Comparison of ENCODE assay signal across 13 cellular contexts in genomic region chr13:113821847-113822246, GRCh38. TPM values are rescaled to one million over a fixed set of nuclear protein-coding genes. Genes with fewer than 3 reads are reported as not detected.
A peak's percentile ranks its signal among the peaks of the same experiment; 100 is the strongest.
DNase-seq lines count a peak whose midpoint lies in the region; ATAC-seq and TF ChIP-seq lines count a peak whose summit lies in the region.
"Had no signal": no experiment of that assay in that cellular context is flagged by ENCODE, and none has a peak within 500 bp of the region (broad histone marks: within the 10 kb centered on the region; RNA-seq: fewer than 3 reads in every experiment).

No MANE protein-coding gene starts in this region.

- ATAC-seq in HG03342 (IDR thresholded peaks at IDR 0.05; ENCODE audit: unreplicated experiment): no peak
- ATAC-seq: activated CD8-positive, alpha-beta memory T cell treated with anti-CD3 and anti-CD28 coated beads, Interleukin-2, amount 10 ng/mL, durations not matched to agents 7 days and 5 days had no signal

- peak overlapping the region in 1 of 2 experiments; percentile 7 for H3K14ac ChIP-seq in mesenchymal stem cell (ENCODE audit: low read length in 2 of 2)

- no peaks in the 10 kb centered on the region for H3K79me2 ChIP-seq in PC-9 (ENCODE audit: low read depth)

- POLR2A ChIA-PET in PC-9 (lab: Charles Lee; ENCODE audit: unreplicated experiment): interaction anchor here (0.7 kb wide), 1 partner anchor 303 kb away, joined by 3 read pairs; no protein-coding TSS in a partner anchor

- CTCF ChIA-PET in PC-9 (lab: Charles Lee): no interaction called here

- H3K9me3 Mint-ChIP-seq in activated naive CD8-positive, alpha-beta T cell treated with anti-CD3 and anti-CD28 coated beads for 36 hours: no peaks in the 10 kb centered on the region
- H3K9me3 Mint-ChIP-seq: activated naive CD4-positive, alpha-beta T cell treated with anti-CD3 and anti-CD28 coated beads, Interleukin-2, amount 50 U/mL, for 24 hours had no signal

- H2BK15ac ChIP-seq in mesenchymal stem cell (ENCODE audit: low read depth, poor library complexity, severe bottlenecking): no peak overlapping the region

- peaks cover 2% of the 10 kb centered on the region for H3K36me3 Mint-ChIP-seq in activated naive CD8-positive, alpha-beta T cell treated with anti-CD3 and anti-CD28 coated beads for 36 hours
- H3K36me3 Mint-ChIP-seq: activated CD8-positive, alpha-beta memory T cell treated with anti-CD3 and anti-CD28 coated beads, Interleukin-2, amount 10 ng/mL, durations not matched to agents 7 days and 5 days had no signal

- H3K27ac Mint-ChIP-seq in activated naive CD8-positive, alpha-beta T cell treated with anti-CD3 and anti-CD28 coated beads for 36 hours: no peak overlapping the region
- H3K27ac Mint-ChIP-seq: activated CD8-positive, alpha-beta memory T cell treated with anti-CD3 and anti-CD28 coated beads, Interleukin-2, amount 10 ng/mL, durations not matched to agents 7 days and 5 days; activated naive CD4-positive, alpha-beta T cell treated with anti-CD3 and anti-CD28 coated beads, Interleukin-2, amount 50 U/mL, for 24 hours had no signal

- H3K4me3 Mint-ChIP-seq in activated naive CD8-positive, alpha-beta T cell treated with anti-CD3 and anti-CD28 coated beads for 36 hours: no peak overlapping the region
- H3K4me3 Mint-ChIP-seq: activated CD8-positive, alpha-beta memory T cell treated with anti-CD3 and anti-CD28 coated beads, Interleukin-2, amount 10 ng/mL, durations not matched to agents 7 days and 5 days; activated naive CD4-positive, alpha-beta T cell treated with anti-CD3 and anti-CD28 coated beads, Interleukin-2, amount 50 U/mL, for 24 hours had no signal

- H3K27me3 ChIP-seq in PC-9 (ENCODE audit: insufficient read depth, low read depth) (no peaks in the 10 kb centered on the region), mesenchymal stem cell (ENCODE audit: control insufficient read depth in 1 of 2, insufficient read depth in 1 of 2, low read length in 2 of 2) (no peaks in the 10 kb centered on the region), testis (no peaks in the 10 kb centered on the region)
- H3K27me3 ChIP-seq: BLaER1 had no signal

- peak overlapping the region; percentile 12 for H2BK120ac ChIP-seq in mesenchymal stem cell (ENCODE audit: low read depth, low read length)

- H3K4me1 ChIP-seq in PC-9 (replicated peaks; ENCODE audit: insufficient read depth) (peaks cover 20% of the 10 kb centered on the region), mesenchymal stem cell (ENCODE audit: control insufficient read depth, insufficient read depth, low read depth, low read length) (peaks cover 49% of the 10 kb centered on the region), testis (peaks cover 24% of the 10 kb centered on the region)
- H3K4me1 ChIP-seq: HAP-1 had no signal

- no peak overlapping the region for H3K23ac ChIP-seq in mesenchymal stem cell (ENCODE audit: low read length in 2 of 2)

- no TSS peak for BruUV-seq in PC-9 (replicated peaks; lab: Mats Ljungman, UMichigan)

- peak overlapping the region in 1 of 2 experiments; percentile 87 for H3K4ac ChIP-seq in mesenchymal stem cell (ENCODE audit: low read depth in 1 of 2, low read length in 2 of 2)

- peak overlapping the region; percentile 25 for H4K8ac ChIP-seq in mesenchymal stem cell (ENCODE audit: low read length)

- peak overlapping the region; percentile 75 for H3K9ac ChIP-seq in mesenchymal stem cell (ENCODE audit: low read length)
- H3K9ac ChIP-seq: BLaER1 had no signal

- TF ChIP-seq POLR2A in testis (IDR thresholded peaks at IDR 0.05): no peak

- H3F3A ChIP-seq in PC-9 (ENCODE audit: insufficient read depth, low read depth): peaks cover 26% of the 10 kb centered on the region; the same call in 1 of the 2 replicates

- intact Hi-C loops in PC-9 (cut with micrococcal nuclease; ENCODE audit: unreplicated experiment) (loop anchor here (2.0 to 5.0 kb wide), 3 partner anchors 15 to 75 kb away; partner anchors contain the start of gene GAS6), testis (cut with DNase I; ENCODE audit: low total_unique reads) (no loop called here)

- H3K9me3 ChIP-seq in PC-9 (ENCODE audit: insufficient read depth, low read depth) (no peaks in the 10 kb centered on the region), mesenchymal stem cell (ENCODE audit: control insufficient read depth, low read length) (no peaks in the 10 kb centered on the region), testis (no peaks in the 10 kb centered on the region)
- H3K9me3 ChIP-seq: HAP-1 had no signal

- H2BK5ac ChIP-seq in mesenchymal stem cell (ENCODE audit: low read depth, low read length, poor library complexity, severe bottlenecking): peak overlapping the region; percentile 8

- H3K27ac ChIP-seq in PC-9: no peak overlapping the region
- H3K27ac ChIP-seq in coronary artery: peak overlapping the region; percentile 71 to 87
- peak overlapping the region; percentile 75 for H3K27ac ChIP-seq in mesenchymal stem cell (ENCODE audit: low read length, poor library complexity, severe bottlenecking)
- peak overlapping the region; percentile 25 to 81 for H3K27ac ChIP-seq in testis
- H3K27ac ChIP-seq: BLaER1 had no signal

- H3K18ac ChIP-seq in mesenchymal stem cell (ENCODE audit: low read depth in 1 of 2, low read length in 2 of 2): peak overlapping the region; percentile 47 to 83

- DNase-seq in PC-9 (no peak), coronary artery (ENCODE audit: low spot score) (no peak), mesenchymal stem cell (no peak), testis (no peak), C1 segment of cervical spinal cord (lab: John Stamatoyannopoulos, UW) (no peak)
- no peak for DNase-seq in activated CD4-positive, alpha-beta T cell treated with anti-CD3 and anti-CD28 coated beads for 4 hours
- DNase-seq in activated naive CD8-positive, alpha-beta T cell treated with anti-CD3 and anti-CD28 coated beads for 36 hours: no peak
- DNase-seq: activated CD8-positive, alpha-beta memory T cell treated with anti-CD3 and anti-CD28 coated beads, Interleukin-2, amount 10 ng/mL, durations not matched to agents 7 days and 5 days; cortex of kidney had no signal

- H3K36me3 ChIP-seq in PC-9 (ENCODE audit: low read depth): no peaks in the 10 kb centered on the region
- H3K36me3 ChIP-seq in mesenchymal stem cell (ENCODE audit: control insufficient read depth in 1 of 2, insufficient read depth in 2 of 2, low read depth in 1 of 2, low read length in 2 of 2): peaks cover 42 to 84% of the 10 kb centered on the region in 2 experiments
- H3K36me3 ChIP-seq in testis (ENCODE audit: low read depth, missing control alignments): no peaks in the 10 kb centered on the region
- H3K36me3 ChIP-seq: HAP-1 had no signal

- no peak for TF ChIP-seq CTCF in PC-9 (conservative IDR thresholded peaks at IDR 0.05)
- no peak for TF ChIP-seq CTCF in coronary artery (IDR thresholded peaks at IDR 0.05)
- TF ChIP-seq CTCF in testis (IDR thresholded peaks at IDR 0.05): no peak

- no peaks in the 10 kb centered on the region for H3K27me3 Mint-ChIP-seq in activated naive CD8-positive, alpha-beta T cell treated with anti-CD3 and anti-CD28 coated beads for 36 hours
- H3K27me3 Mint-ChIP-seq: activated naive CD4-positive, alpha-beta T cell treated with anti-CD3 and anti-CD28 coated beads, Interleukin-2, amount 50 U/mL, for 24 hours had no signal

- H3K4me2 ChIP-seq in PC-9: peak overlapping the region; percentile 84
- no peak overlapping the region for H3K4me2 ChIP-seq in mesenchymal stem cell (ENCODE audit: low read length, poor library complexity, severe bottlenecking)
- H3K4me2 ChIP-seq: BLaER1 had no signal

- H2AK5ac ChIP-seq in mesenchymal stem cell (ENCODE audit: low read length, severe bottlenecking): peak overlapping the region; percentile 18

- no peaks in the 10 kb centered on the region for H4K20me1 ChIP-seq in PC-9 (ENCODE audit: insufficient read depth)

- peak overlapping the region; percentile 20 for H4K91ac ChIP-seq in mesenchymal stem cell (ENCODE audit: low read length)

- 97% methylated on average over 24 of the region's 24 CpGs for WGBS in mesenchymal stem cell
- WGBS in testis, 2 donors: 72 to 85% methylated on average over 12 to 19 of the region's 24 CpGs

- H2BK12ac ChIP-seq in mesenchymal stem cell (ENCODE audit: low read length in 2 of 2): peak overlapping the region; percentile 29 to 83

- H3K4me3 ChIP-seq in PC-9 (no peak overlapping the region), coronary artery (peak overlapping the region; percentile 57), mesenchymal stem cell (ENCODE audit: insufficient read depth in 1 of 2, low read depth in 1 of 2, low read length in 2 of 2) (peak overlapping the region in 1 of 2 experiments; percentile 12), testis (no peak overlapping the region)
- H3K4me3 ChIP-seq: BLaER1, HAP-1 had no signal

- H3K9me2 ChIP-seq in PC-9 (ENCODE audit: insufficient read depth): no peaks in the 10 kb centered on the region

- H3K79me1 ChIP-seq in mesenchymal stem cell (replicated peaks; ENCODE audit: low read length, poor library complexity, severe bottlenecking): peaks cover 12% of the 10 kb centered on the region

- no peak overlapping the region for H2AFZ ChIP-seq in PC-9
- H2AFZ ChIP-seq in mesenchymal stem cell (ENCODE audit: low read depth, low read length): no peak overlapping the region

- peaks cover 3% of the 10 kb centered on the region for H3K4me1 Mint-ChIP-seq in activated naive CD8-positive, alpha-beta T cell treated with anti-CD3 and anti-CD28 coated beads for 36 hours

RNA-seq across cellular contexts. Expression of gene GAS6, which starts 42.0 kb away (rescaled TPM):
- total RNA-seq in PC-9 (2021) (92.9 and 93.8 TPM in 2 replicates), testis (100 to 1,000 TPM; 416 to 575 TPM)
- polyA plus RNA-seq in mesenchymal stem cell (2013, experiment 1 of 2): 126 TPM
- 127 TPM for polyA plus RNA-seq in mesenchymal stem cell (2013, experiment 2 of 2)
- polyA plus RNA-seq in testis (ENCODE audit: insufficient read depth, low read depth, low replicate concordance): 193 TPM
- under 1 TPM; 0.16 to 0.27 TPM for total RNA-seq in activated naive CD8-positive, alpha-beta T cell treated with anti-CD3 and anti-CD28 coated beads for 36 hours

Comparison
In these comparisons a context has a peak if more than half of its experiments do, and no peak if none do; other contexts are left out.
1. RNA of gene GAS6, which starts 42.0 kb away (total RNA-seq): 416 to 575 TPM in testis and 92.9 to 93.8 TPM in PC-9; 0.16 to 0.27 TPM in activated naive CD8-positive, alpha-beta T cell treated with anti-CD3 and anti-CD28 coated beads for 36 hours; every median in the first group is over 10 times any median in the second.